In genomic region chr6:37239511-37239910, GRCh38 we compare ENCODE assay signal across 10 cellular contexts. TPM values are rescaled to one million over a fixed set of nuclear protein-coding genes. Genes with fewer than 3 reads are reported as not detected.
A peak's percentile ranks its signal among the peaks of the same experiment; 100 is the strongest.
DNase-seq lines count a peak whose midpoint lies in the region; ATAC-seq and TF ChIP-seq lines count a peak whose summit lies in the region.
"Had no signal": no experiment of that assay in that cellular context is flagged by ENCODE, and none has a peak within 500 bp of the region (broad histone marks: within the 10 kb centered on the region; RNA-seq: fewer than 3 reads in every experiment).

No MANE protein-coding gene starts in this region.

- TF ChIP-seq CTCF in HL-60 (IDR thresholded peaks at IDR 0.05; ENCODE audit: insufficient read depth, low read length) (no peak), foreskin keratinocyte (conservative IDR thresholded peaks at IDR 0.05) (no peak), smooth muscle cell (IDR thresholded peaks at IDR 0.05; ENCODE audit: borderline replicate concordance, insufficient read depth, poor library complexity, severe bottlenecking) (no peak)

- peak overlapping the region; percentile 53 for H3K4me3 Mint-ChIP-seq in activated naive CD8-positive, alpha-beta T cell

- H2AFZ ChIP-seq in smooth muscle cell (ENCODE audit: low read depth), result no peak overlapping the region

- no peak for DNase-seq in HL-60 (ENCODE audit: low read depth in 1 of 2, low spot score in 1 of 2)
- DNase-seq in foreskin keratinocyte, result no peak
- DNase-seq in smooth muscle cell (lab: John Stamatoyannopoulos, UW; ENCODE audit: unreplicated experiment), result no peak
- no peak for DNase-seq in NOMO-1 treated with dmso at 0.1 percent for 144 hours (lab: John Stamatoyannopoulos, UW; ENCODE audit: unreplicated experiment)
- DNase-seq: NCI-H1694 treated with DMSO at 0.1 percent for 48 hours had no signal

- H3K36me3 Mint-ChIP-seq in activated naive CD8-positive, alpha-beta T cell, result no peaks in the 10 kb centered on the region

- H3K36me3 ChIP-seq in smooth muscle cell (ENCODE audit: low read depth), result no peaks in the 10 kb centered on the region

- no peaks in the 10 kb centered on the region for H3K27me3 Mint-ChIP-seq in activated naive CD8-positive, alpha-beta T cell
- H3K27me3 Mint-ChIP-seq: activated naive CD8-positive, alpha-beta T cell treated with anti-CD3 and anti-CD28 coated beads, Interleukin-2, amount 10 ng/mL, durations not matched to agents 7 days and 5 days had no signal

- H3K4me3 ChIP-seq in HL-60 (replicated peaks; ENCODE audit: insufficient read depth, low read length) (no peak overlapping the region), smooth muscle cell (no peak overlapping the region)

- no peaks in the 10 kb centered on the region for H4K20me1 ChIP-seq in smooth muscle cell (ENCODE audit: low read depth)

- peaks cover 38% of the 10 kb centered on the region for H3F3A ChIP-seq in smooth muscle cell (ENCODE audit: low read depth)

- H3K9ac ChIP-seq in smooth muscle cell (ENCODE audit: low read depth), result peak overlapping the region; percentile 89

- ATAC-seq in foreskin keratinocyte (no peak), GM18498 (IDR thresholded peaks at IDR 0.05; ENCODE audit: unreplicated experiment) (no peak), HG03571 (IDR thresholded peaks at IDR 0.05; ENCODE audit: unreplicated experiment) (no peak)
- ATAC-seq in activated CD4-positive, CD25-positive, alpha-beta regulatory T cell treated with anti-CD3 and anti-CD28 coated beads, Interleukin-2, amount 50 U/mL, for 24 hours, result no peak

- no peaks in the 10 kb centered on the region for H3K9me3 Mint-ChIP-seq in activated naive CD8-positive, alpha-beta T cell (ENCODE audit: low read depth)
- H3K9me3 Mint-ChIP-seq: activated naive CD8-positive, alpha-beta T cell treated with anti-CD3 and anti-CD28 coated beads, Interleukin-2, amount 10 ng/mL, durations not matched to agents 7 days and 5 days had no signal

- 93% methylated on average over 3 of the region's 3 CpGs for WGBS in smooth muscle cell (ENCODE audit: low lambda C conversion rate)

- peaks cover 24% of the 10 kb centered on the region for H3K4me1 Mint-ChIP-seq in activated naive CD8-positive, alpha-beta T cell (ENCODE audit: low read depth)

- peak overlapping the region; percentile 72 for H3K4me2 ChIP-seq in smooth muscle cell

- H3K4me1 ChIP-seq in foreskin keratinocyte (peaks cover 55% of the 10 kb centered on the region), smooth muscle cell (ENCODE audit: low read depth) (peaks cover 9% of the 10 kb centered on the region)

- H3K27ac ChIP-seq in HL-60 (replicated peaks) (peak overlapping the region; percentile 75), foreskin keratinocyte (peak overlapping the region; percentile 99), smooth muscle cell (ENCODE audit: low read depth) (peak overlapping the region; percentile 94)

- no peaks in the 10 kb centered on the region for H3K27me3 ChIP-seq in HL-60 (ENCODE audit: insufficient read depth, poor library complexity, severe bottlenecking)
- no peaks in the 10 kb centered on the region for H3K27me3 ChIP-seq in foreskin keratinocyte
- no peaks in the 10 kb centered on the region for H3K27me3 ChIP-seq in smooth muscle cell (ENCODE audit: low read depth)

- H3K9me3 ChIP-seq in smooth muscle cell (replicated peaks; ENCODE audit: low read depth), result no peaks in the 10 kb centered on the region

- no peaks in the 10 kb centered on the region for H3K79me2 ChIP-seq in smooth muscle cell (ENCODE audit: low read depth)

- H3K27ac Mint-ChIP-seq in activated naive CD8-positive, alpha-beta T cell, result peak overlapping the region; percentile 97

RNA-seq across cellular contexts. Expression of gene TBC1D22B, which starts 18.1 kb away (rescaled TPM):
- total RNA-seq in foreskin keratinocyte (11.0 and 11.1 TPM in 2 replicates), smooth muscle cell (7.2 and 7.3 TPM in 2 replicates)
- polyA plus RNA-seq in foreskin keratinocyte (6.3 and 7.3 TPM in 2 replicates), smooth muscle cell (5.6 and 7.0 TPM in 2 replicates)

RNA-seq across cellular contexts. Expression of gene TMEM217, which starts 18.4 kb away (rescaled TPM):
- total RNA-seq in foreskin keratinocyte (0.63 and 0.78 TPM in 2 replicates), smooth muscle cell (0.31 and 0.40 TPM in 2 replicates)
- polyA plus RNA-seq in foreskin keratinocyte (0.44 and 0.60 TPM in 2 replicates), smooth muscle cell (1.2 and 1.9 TPM in 2 replicates)
